ENCODE assay signal across 18 cellular contexts in the genomic region with DNA sequence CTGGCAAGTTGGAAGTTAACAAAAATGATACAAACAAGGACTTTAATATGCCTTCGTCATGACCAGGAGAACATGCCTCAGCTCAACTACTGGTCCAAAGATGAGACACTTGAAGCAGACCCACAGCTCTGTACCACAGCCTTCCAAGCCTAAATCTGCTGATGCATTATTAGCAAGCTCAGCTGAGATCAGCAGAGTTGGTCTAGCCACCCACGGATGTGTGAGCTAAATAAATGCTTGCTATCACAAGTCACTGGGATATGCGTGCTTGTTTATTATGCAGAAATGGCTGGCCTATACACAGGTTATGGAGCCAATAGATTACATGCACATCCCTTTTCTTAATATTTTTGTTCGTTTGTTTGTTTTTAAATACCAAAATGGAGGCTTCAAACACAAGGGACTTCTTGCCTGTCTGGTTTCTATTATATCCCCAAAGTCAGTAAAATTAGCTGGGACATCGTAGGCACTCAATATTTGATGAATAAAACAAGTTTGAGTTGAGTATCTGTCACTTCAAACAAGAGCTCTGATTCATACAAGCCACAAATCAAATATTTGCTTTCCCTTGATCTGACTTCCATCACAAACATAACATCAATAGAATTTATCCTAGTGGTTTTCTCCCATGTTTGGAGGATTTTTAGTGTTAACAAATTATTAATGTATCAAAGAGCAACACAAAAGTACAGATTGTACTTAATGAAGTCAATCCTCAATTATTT.
"Had no signal": no experiment of that assay in that cellular context is flagged by ENCODE, and none has a peak within 500 bp of the region (broad histone marks: within the 10 kb centered on the region; RNA-seq: fewer than 3 reads in every experiment).

No MANE protein-coding gene starts in this region.

- H3K36me3 Mint-ChIP-seq: type B pancreatic cell had no signal

- H3K27ac Mint-ChIP-seq: activated CD8-positive, alpha-beta T cell treated with anti-CD3 and anti-CD28 coated beads for 36 hours; activated naive CD4-positive, alpha-beta T cell treated with anti-CD3 and anti-CD28 coated beads, Interleukin-2, amount 50 U/mL, for 24 hours; stimulated activated naive CD8-positive, alpha-beta T cell treated with anti-CD3 and anti-CD28 coated beads, Interleukin-15, amount 100 ng/mL, for 72 hours; type B pancreatic cell had no signal

- ATAC-seq: activated CD8-positive, alpha-beta T cell treated with anti-CD3 and anti-CD28 coated beads for 36 hours; foreskin keratinocyte; right cardiac atrium; stimulated activated naive CD8-positive, alpha-beta T cell treated with anti-CD3 and anti-CD28 coated beads, Interleukin-15, amount 100 ng/mL, for 72 hours had no signal

- H3K4me1 Mint-ChIP-seq: activated naive CD4-positive, alpha-beta T cell treated with anti-CD3 and anti-CD28 coated beads, Interleukin-2, amount 50 U/mL, for 24 hours had no signal

- H3K27me3 Mint-ChIP-seq: activated naive CD4-positive, alpha-beta T cell treated with anti-CD3 and anti-CD28 coated beads, Interleukin-2, amount 50 U/mL, for 24 hours had no signal

- H3K4me3 ChIP-seq: colonic mucosa, esophagus squamous epithelium, prostate gland, smooth muscle cell had no signal

- H3K4me3 Mint-ChIP-seq: activated CD8-positive, alpha-beta T cell treated with anti-CD3 and anti-CD28 coated beads for 36 hours; activated naive CD4-positive, alpha-beta T cell treated with anti-CD3 and anti-CD28 coated beads, Interleukin-2, amount 50 U/mL, for 24 hours; stimulated activated naive CD8-positive, alpha-beta T cell treated with anti-CD3 and anti-CD28 coated beads, Interleukin-15, amount 100 ng/mL, for 72 hours; type B pancreatic cell had no signal

- DNase-seq: activated CD8-positive, alpha-beta memory T cell treated with anti-CD3 and anti-CD28 coated beads, Interleukin-2, amount 50 U/mL, for 4 hours; activated CD8-positive, alpha-beta T cell treated with anti-CD3 and anti-CD28 coated beads for 36 hours; activated effector memory CD4-positive, alpha-beta T cell treated with anti-CD3 and anti-CD28 coated beads, Interleukin-2, amount 50 U/mL, for 16 hours; activated T-cell treated with anti-CD3 and anti-CD28 coated beads, Interleukin-2, amount 50 U/mL, for 48 hours; caudate nucleus; colonic mucosa; effector CD4-positive, alpha-beta T cell; esophagus squamous epithelium; foreskin keratinocyte; right cardiac atrium; stimulated activated naive CD8-positive, alpha-beta T cell treated with anti-CD3 and anti-CD28 coated beads, Interleukin-15, amount 100 ng/mL, for 72 hours; T-helper 1 cell; T1000; WERI-Rb-1 had no signal
